Comparison of ENCODE assay signal across 8 cellular contexts in the genomic region with DNA sequence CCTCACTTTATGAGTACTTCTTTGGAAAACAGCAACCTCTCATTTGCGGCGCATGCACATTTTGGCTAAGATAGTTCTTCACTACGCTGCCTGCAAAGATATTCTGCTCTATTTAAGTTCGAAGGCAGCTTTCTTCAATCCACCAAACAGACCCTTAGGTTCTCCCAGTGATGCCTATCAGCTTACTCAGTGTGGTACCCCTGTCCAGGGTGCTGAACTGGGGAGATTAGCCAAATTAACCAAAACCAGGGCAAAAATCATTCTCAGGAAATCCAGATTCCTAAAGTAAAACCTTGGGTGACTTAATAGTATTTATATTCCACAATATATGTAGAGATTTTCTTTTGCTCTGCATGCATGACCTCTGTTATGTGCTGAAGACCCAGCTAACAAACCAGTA.
A peak's percentile ranks its signal among the peaks of the same experiment; 100 is the strongest.
DNase-seq lines count a peak whose midpoint lies in the region; ATAC-seq and TF ChIP-seq lines count a peak whose summit lies in the region.

No MANE protein-coding gene starts in this region.

- ATAC-seq in activated CD4-positive, alpha-beta T cell treated with anti-CD3 and anti-CD28 coated beads for 36 hours, result no peak

- DNase-seq in activated CD4-positive, alpha-beta T cell treated with anti-CD3 and anti-CD28 coated beads for 36 hours, result peak; percentile 16
- DNase-seq in activated CD4-positive, alpha-beta T cell treated with anti-CD3 and anti-CD28 coated beads for 1 hour, result no peak
- peak; percentile 39 for DNase-seq in NB4 (ENCODE audit: low read depth)
- DNase-seq in endodermal cell, result peak; percentile 89
- DNase-seq in retina, result peak; percentile 36
- no peak for DNase-seq in KG1 (lab: John Stamatoyannopoulos, UW)
- no peak for DNase-seq in tibial artery
- no peak for DNase-seq in SKM-1 treated with dmso at 0.1 percent for 144 hours (lab: John Stamatoyannopoulos, UW; ENCODE audit: unreplicated experiment)

- TF ChIP-seq POLR2A in NB4 (IDR thresholded peaks at IDR 0.05; ENCODE audit: extremely low read depth, insufficient read length), result no peak

- CTCF ChIA-PET in activated CD4-positive, alpha-beta T cell treated with anti-CD3 and anti-CD28 coated beads for 36 hours (lab: Charles Lee), result no interaction called here

- no peak overlapping the region for H3K9ac ChIP-seq in endodermal cell (ENCODE audit: extremely low read depth, low read length, poor library complexity, severe bottlenecking)

- no peaks in the 10 kb centered on the region for H3K9me3 Mint-ChIP-seq in activated CD4-positive, alpha-beta T cell treated with anti-CD3 and anti-CD28 coated beads for 36 hours (ENCODE audit: low read depth)
- H3K9me3 Mint-ChIP-seq in endodermal cell, result no peaks in the 10 kb centered on the region

- no peak overlapping the region for H3K4me3 Mint-ChIP-seq in activated CD4-positive, alpha-beta T cell treated with anti-CD3 and anti-CD28 coated beads for 36 hours
- H3K4me3 Mint-ChIP-seq in endodermal cell, result no peak overlapping the region

- H3K4me3 ChIP-seq in NB4 (ENCODE audit: low read depth, low read length), result no peak overlapping the region
- H3K4me3 ChIP-seq in endodermal cell (ENCODE audit: low read length), result no peak overlapping the region
- H3K4me3 ChIP-seq in tibial artery, result no peak overlapping the region

- H3K27ac ChIP-seq in endodermal cell (ENCODE audit: low read depth, low read length) (no peak overlapping the region), tibial artery (no peak overlapping the region)

- no peaks in the 10 kb centered on the region for H3K4me1 Mint-ChIP-seq in activated CD4-positive, alpha-beta T cell treated with anti-CD3 and anti-CD28 coated beads for 36 hours
- H3K4me1 Mint-ChIP-seq in endodermal cell, result no peaks in the 10 kb centered on the region

- H3K36me3 ChIP-seq in endodermal cell (ENCODE audit: control insufficient read depth, insufficient read depth, low read length), result no peaks in the 10 kb centered on the region
- no peaks in the 10 kb centered on the region for H3K36me3 ChIP-seq in tibial artery

- intact Hi-C loops in activated CD4-positive, alpha-beta T cell treated with anti-CD3 and anti-CD28 coated beads for 36 hours (cut with DNase I, micrococcal nuclease), result no loop called here
- intact Hi-C loops in tibial artery (cut with DNase I; ENCODE audit: low total_unique reads), result no loop called here

- WGBS in endodermal cell (ENCODE audit: insufficient coverage in 1 of 2, insufficient read length in 1 of 2), 2 experiments, result 69 to 70% methylated on average over 4 of the region's 4 CpGs

- H3K9me3 ChIP-seq in endodermal cell (ENCODE audit: control insufficient read depth, low read length) (no peaks in the 10 kb centered on the region), tibial artery (no peaks in the 10 kb centered on the region)

- TF ChIP-seq CTCF in NB4 (IDR thresholded peaks at IDR 0.05; ENCODE audit: low read depth, low read length), result no peak
- no peak for TF ChIP-seq CTCF in endodermal cell (conservative IDR thresholded peaks at IDR 0.05)
- no peak for TF ChIP-seq CTCF in tibial artery (IDR thresholded peaks at IDR 0.05)

- no peak overlapping the region for H3K27ac Mint-ChIP-seq in activated CD4-positive, alpha-beta T cell treated with anti-CD3 and anti-CD28 coated beads for 36 hours
- no peak overlapping the region for H3K27ac Mint-ChIP-seq in endodermal cell

- H3K27me3 Mint-ChIP-seq in activated CD4-positive, alpha-beta T cell treated with anti-CD3 and anti-CD28 coated beads for 36 hours, result peaks cover 2% of the 10 kb centered on the region
- no peaks in the 10 kb centered on the region for H3K27me3 Mint-ChIP-seq in endodermal cell (ENCODE audit: insufficient read depth)

- POLR2A ChIA-PET in activated CD4-positive, alpha-beta T cell treated with anti-CD3 and anti-CD28 coated beads for 36 hours (lab: Charles Lee), result no interaction called here

- no peaks in the 10 kb centered on the region for H3K36me3 Mint-ChIP-seq in activated CD4-positive, alpha-beta T cell treated with anti-CD3 and anti-CD28 coated beads for 36 hours (ENCODE audit: low read depth)
- H3K36me3 Mint-ChIP-seq in endodermal cell (ENCODE audit: low read depth), result no peaks in the 10 kb centered on the region

- no peaks in the 10 kb centered on the region for H3K27me3 ChIP-seq in endodermal cell (ENCODE audit: control insufficient read depth, insufficient read depth, low read length, poor library complexity, severe bottlenecking)
- H3K27me3 ChIP-seq in tibial artery, result no peaks in the 10 kb centered on the region

- H3K4me1 ChIP-seq in endodermal cell (ENCODE audit: control insufficient read depth, insufficient read depth, low read length) (no peaks in the 10 kb centered on the region), tibial artery (no peaks in the 10 kb centered on the region)

Comparison
In these comparisons a context has a peak if more than half of its experiments do, and no peak if none do; other contexts are left out.
1. DNase-seq: peak in activated CD4-positive, alpha-beta T cell treated with anti-CD3 and anti-CD28 coated beads for 36 hours (single experiment), NB4 (single experiment), endodermal cell (single experiment) and retina (single experiment); none in activated CD4-positive, alpha-beta T cell treated with anti-CD3 and anti-CD28 coated beads for 1 hour (single experiment), KG1 (single experiment), tibial artery (0 of 2) and SKM-1 treated with dmso at 0.1 percent for 144 hours (single experiment).